ENCODE assay signal across 12 cellular contexts in genomic region chr2:196415384-196415783, GRCh38.
DNase-seq lines count a peak whose midpoint lies in the region; ATAC-seq, FAIRE-seq and TF ChIP-seq lines count a peak whose summit lies in the region.
"Had no signal": no experiment of that assay in that cellular context is flagged by ENCODE, and none has a peak within 500 bp of the region (broad histone marks: within the 10 kb centered on the region; RNA-seq: fewer than 3 reads in every experiment).

No MANE protein-coding gene starts in this region.

- no peaks in the 10 kb centered on the region for H3K9me3 ChIP-seq in BE2C

- POLR2A ChIA-PET in WTC11 (lab: Charles Lee): no interaction called here

- H3K27ac Mint-ChIP-seq in WTC11: no peak overlapping the region
- H3K27ac Mint-ChIP-seq: nephron had no signal

- CTCF ChIA-PET in WTC11 (lab: Charles Lee): interaction anchor here (0.5 kb wide), 1 partner anchor 279 kb away, joined by 3 read pairs; no protein-coding TSS in a partner anchor

- no peaks in the 10 kb centered on the region for H3K27me3 ChIP-seq in dorsolateral prefrontal cortex
- H3K27me3 ChIP-seq in BE2C: no peaks in the 10 kb centered on the region

- H3K27me3 Mint-ChIP-seq in WTC11 (ENCODE audit: low read depth): no peaks in the 10 kb centered on the region

- no peaks in the 10 kb centered on the region for H3K36me3 Mint-ChIP-seq in WTC11

- H3K4me3 ChIP-seq in dorsolateral prefrontal cortex (no peak overlapping the region), BE2C (ENCODE audit: low read depth, low read length) (no peak overlapping the region)

- TF ChIP-seq CTCF in dorsolateral prefrontal cortex (IDR thresholded peaks at IDR 0.05 in 54 of 56, conservative IDR thresholded peaks at IDR 0.05 in 2 of 56; ENCODE audit: low read depth in 1 of 56, partially characterized antibody in 56 of 56) (no peak), BE2C (IDR thresholded peaks at IDR 0.05; ENCODE audit: low read depth, low read length) (no peak), WTC11 (IDR thresholded peaks at IDR 0.05) (no peak)

- ATAC-seq in GM18519 (IDR thresholded peaks at IDR 0.05; ENCODE audit: low FRiP score, unreplicated experiment) (peak; percentile 41), GM21423 (IDR thresholded peaks at IDR 0.05; ENCODE audit: unreplicated experiment) (peak; percentile 67), HG03354 (IDR thresholded peaks at IDR 0.05; ENCODE audit: poor library complexity, severe bottlenecking, unreplicated experiment) (peak; percentile 61), WTC11 (no peak)

- no peak for FAIRE-seq in H54 (lab: Jason Lieb, UNC)
- FAIRE-seq: TTC549 had no signal

- H3K36me3 ChIP-seq in BE2C: no peaks in the 10 kb centered on the region

- peak overlapping the region in 36 of 59 donors; percentile 2 to 82 (median 48) for H3K27ac ChIP-seq in dorsolateral prefrontal cortex

- TF ChIP-seq POLR2A in H54 (IDR thresholded peaks at IDR 0.05; ENCODE audit: low read depth, low read length): no peak

- H3K4me3 Mint-ChIP-seq in WTC11: no peak overlapping the region
- H3K4me3 Mint-ChIP-seq: nephron had no signal

- H3K4me1 ChIP-seq in BE2C: no peaks in the 10 kb centered on the region

- 0 out of 2 replicates have a peak, but pooled peaks cover 3% of the 10 kb centered on the region for H3K4me1 Mint-ChIP-seq in WTC11

- intact Hi-C loops in dorsolateral prefrontal cortex (cut with DNase I): loop anchor here in 1 of 2 donors (10.0 kb wide), 1 partner anchor 179 kb away; the partner anchor contains the start of gene HECW2

- no peaks in the 10 kb centered on the region for H3K9me3 Mint-ChIP-seq in WTC11
- H3K9me3 Mint-ChIP-seq: nephron had no signal

- DNase-seq in dorsolateral prefrontal cortex (no peak), BE2C (no peak), NCI-H2081 treated with DMSO at 0.1 percent for 48 hours (lab: John Stamatoyannopoulos, UW) (no peak), WTC11 (ENCODE audit: low spot score) (no peak), H54 (ENCODE audit: insufficient read length, low spot score) (no peak)
- DNase-seq: NCI-H510A; stimulated activated CD4-positive, alpha-beta T cell treated with anti-CD3 and anti-CD28 coated beads, Interleukin-4, amount 100 ng/mL, for 24 hours had no signal

TF ChIP-seq in WTC11, 78 proteins besides CTCF, POLR2A, EP300 and RAD21:
- TF ChIP-seq ELF4 (CRISPR knock-in tag; IDR thresholded peaks at IDR 0.05; ENCODE audit: low read depth): no peak
- no peak for TF ChIP-seq TEAD1 (CRISPR knock-in tag; IDR thresholded peaks at IDR 0.05)
- no peak for TF ChIP-seq ZNF423 (CRISPR knock-in tag; IDR thresholded peaks at IDR 0.05)
- no peak for TF ChIP-seq JAZF1 (CRISPR knock-in tag; IDR thresholded peaks at IDR 0.05)
- no peak for TF ChIP-seq CBFB (CRISPR knock-in tag; IDR thresholded peaks at IDR 0.05; ENCODE audit: low read depth)
- TF ChIP-seq MYBL2 (CRISPR knock-in tag; IDR thresholded peaks at IDR 0.05): no peak
- no peak for TF ChIP-seq ETV6 (CRISPR knock-in tag; IDR thresholded peaks at IDR 0.05)
- TF ChIP-seq ZNF532 (CRISPR knock-in tag; IDR thresholded peaks at IDR 0.05; ENCODE audit: borderline replicate concordance): no peak
